13 cellular contexts compared by ENCODE assay signal in genomic region chr4:147778942-147779341, GRCh38. TPM values are rescaled to one million over a fixed set of nuclear protein-coding genes. Genes with fewer than 3 reads are reported as not detected.
DNase-seq lines count a peak whose midpoint lies in the region; ATAC-seq and TF ChIP-seq lines count a peak whose summit lies in the region.
"Had no signal": no experiment of that assay in that cellular context is flagged by ENCODE, and none has a peak within 500 bp of the region (broad histone marks: within the 10 kb centered on the region; RNA-seq: fewer than 3 reads in every experiment).

No MANE protein-coding gene starts in this region.

- H3K9me3 ChIP-seq in upper lobe of left lung, result no peaks in the 10 kb centered on the region
- H3K9me3 ChIP-seq in HAP-1, result no peaks in the 10 kb centered on the region
- H3K9me3 ChIP-seq: neutrophil had no signal

- TF ChIP-seq EP300 in upper lobe of left lung (IDR thresholded peaks at IDR 0.05), result no peak

- DNase-seq in RPMI8226 (peak; percentile 22), kidney tubule cell (ENCODE audit: low spot score) (no peak), upper lobe of left lung (no peak), brain microvascular endothelial cell (no peak), HAP-1 (ENCODE audit: low spot score in 2 of 2) (no peak)
- DNase-seq: COR-L47; left ventricle myocardium superior; stimulated activated naive CD4-positive, alpha-beta T cell had no signal

- no peak overlapping the region for H3K4me3 ChIP-seq in upper lobe of left lung
- no peak overlapping the region for H3K4me3 ChIP-seq in brain microvascular endothelial cell (ENCODE audit: low read depth, low read length)
- H3K4me3 ChIP-seq in HAP-1, result no peak overlapping the region

- in situ Hi-C loops in brain microvascular endothelial cell (cut with HindIII; ENCODE audit: low pct_ligation_motif_present, low sequenced_read_pairs) (no loop called here), HAP-1 (cut with MboI; ENCODE audit: low sequenced_read_pairs) (no loop called here)

- 92 to 95% methylated on average over 7 of the region's 7 CpGs for WGBS in upper lobe of left lung, 2 donors

- TF ChIP-seq POLR2A in upper lobe of left lung (IDR thresholded peaks at IDR 0.05), result no peak

- ATAC-seq in GM18861 (IDR thresholded peaks at IDR 0.05; ENCODE audit: unreplicated experiment), result peak; percentile 58
- ATAC-seq in GM21526 (IDR thresholded peaks at IDR 0.05; ENCODE audit: low FRiP score, unreplicated experiment), result peak; percentile 60
- ATAC-seq in HG03064 (IDR thresholded peaks at IDR 0.05; ENCODE audit: low read depth, unreplicated experiment), result peak; percentile 50
- ATAC-seq in upper lobe of left lung (ENCODE audit: low FRiP score in 2 of 2), result no peak
- ATAC-seq: activated CD4-positive, CD25-positive, alpha-beta regulatory T cell treated with anti-CD3 and anti-CD28 coated beads, Interleukin-2, amount 50 U/mL, for 24 hours; left ventricle myocardium superior had no signal

- H3K27me3 ChIP-seq in upper lobe of left lung (no peaks in the 10 kb centered on the region), brain microvascular endothelial cell (replicated peaks) (no peaks in the 10 kb centered on the region), HAP-1 (ENCODE audit: low read depth) (no peaks in the 10 kb centered on the region)
- H3K27me3 ChIP-seq: neutrophil had no signal

- H3K4me1 ChIP-seq in upper lobe of left lung (peaks cover 0 to 8% (median 3%) of the 10 kb centered on the region in 4 donors), HAP-1 (no peaks in the 10 kb centered on the region)

- TF ChIP-seq CTCF in upper lobe of left lung (IDR thresholded peaks at IDR 0.05) (no peak), brain microvascular endothelial cell (IDR thresholded peaks at IDR 0.05; ENCODE audit: low read depth, low read length, missing control alignments) (no peak)

- H3K36me3 ChIP-seq in upper lobe of left lung, result no peaks in the 10 kb centered on the region
- H3K36me3 ChIP-seq in brain microvascular endothelial cell (replicated peaks), result no peaks in the 10 kb centered on the region
- no peaks in the 10 kb centered on the region for H3K36me3 ChIP-seq in HAP-1 (replicated peaks)
- H3K36me3 ChIP-seq: neutrophil had no signal

- H3K27ac ChIP-seq in upper lobe of left lung, result no peak overlapping the region
- H3K27ac ChIP-seq in brain microvascular endothelial cell, result no peak overlapping the region
- H3K27ac ChIP-seq: neutrophil had no signal

RNA-seq across cellular contexts. Expression of gene ARHGAP10, which starts 47.1 kb away (rescaled TPM):
- total RNA-seq in upper lobe of left lung, result 10 to 100 TPM; 25.9 to 47.1 (median 29.5) TPM

Comparison
In these comparisons a context has a peak if more than half of its experiments do, and no peak if none do; other contexts are left out.
1. ATAC-seq: peak in GM18861 (single experiment), GM21526 (single experiment) and HG03064 (single experiment); none in upper lobe of left lung (0 of 2).